In genomic region chr1:70528591-70529333, GRCh38 we compare ENCODE assay signal across 9 cellular contexts.
DNase-seq lines count a peak whose midpoint lies in the region; ATAC-seq and TF ChIP-seq lines count a peak whose summit lies in the region.
"Had no signal": no experiment of that assay in that cellular context is flagged by ENCODE, and none has a peak within 500 bp of the region (broad histone marks: within the 10 kb centered on the region; RNA-seq: fewer than 3 reads in every experiment).

No MANE protein-coding gene starts in this region.

- no TSS peak for BruUV-seq in IMR-90 (replicated peaks; lab: Mats Ljungman, UMichigan)

- H3K4me3 Mint-ChIP-seq in progenitor cell of endocrine pancreas (ENCODE audit: low read depth): no peak overlapping the region
- H3K4me3 Mint-ChIP-seq: activated T-cell treated with anti-CD3 and anti-CD28 coated beads, Interleukin-2, amount 50 U/mL, for 4 hours had no signal

- no peaks in the 10 kb centered on the region for H3K36me3 Mint-ChIP-seq in progenitor cell of endocrine pancreas (ENCODE audit: insufficient read depth)

- H2AK9ac ChIP-seq in IMR-90 (replicated peaks; ENCODE audit: low read depth, low read length, poor library complexity): no peak overlapping the region

- no peak overlapping the region for H2BK15ac ChIP-seq in IMR-90 (ENCODE audit: low read depth, low read length)

- no peak overlapping the region for H4K5ac ChIP-seq in IMR-90 (ENCODE audit: low read depth, low read length)

- H3K4me3 ChIP-seq in IMR-90 (ENCODE audit: insufficient read depth, low read depth, low read length) (no peak overlapping the region), SK-N-MC (peak overlapping the region; percentile 52), foreskin fibroblast (ENCODE audit: low read depth in 1 of 2, low read length in 2 of 2) (no peak overlapping the region)

- H3K36me3 ChIP-seq in IMR-90 (ENCODE audit: control insufficient read depth, insufficient read depth, low read length) (no peaks in the 10 kb centered on the region), SK-N-MC (ENCODE audit: insufficient read depth, low read length) (no peaks in the 10 kb centered on the region)

- H4K8ac ChIP-seq in IMR-90 (ENCODE audit: low read depth in 2 of 2, low read length in 2 of 2): no peak overlapping the region

- peaks cover 1% of the 10 kb centered on the region; the same call in 1 of the 2 replicates for H3K27me3 ChIP-seq in IMR-90 (ENCODE audit: control insufficient read depth, insufficient read depth, low read length)

- H3K9me1 ChIP-seq in IMR-90 (ENCODE audit: insufficient read depth, low read length): no peaks in the 10 kb centered on the region

- no peak overlapping the region for H2BK5ac ChIP-seq in IMR-90 (ENCODE audit: low read depth, low read length, poor library complexity, severe bottlenecking)

- no peak overlapping the region for H3K23ac ChIP-seq in IMR-90 (ENCODE audit: low read depth, low read length)

- no peak overlapping the region for H3K56ac ChIP-seq in IMR-90 (ENCODE audit: extremely low read depth, insufficient read depth, low read length)

- dilution Hi-C loops in IMR-90 (cut with HindIII; ENCODE audit: low sequenced_read_pairs, unreplicated experiment): no loop called here

- DNase-seq in DMS153 treated with DMSO at 0.1 percent for 48 hours (lab: John Stamatoyannopoulos, UW; ENCODE audit: unreplicated experiment): peak; percentile 14
- DNase-seq in DMS153 (lab: John Stamatoyannopoulos, UW): no peak
- peak; percentile 33 for DNase-seq in IMR-90
- DNase-seq in SK-N-MC (ENCODE audit: low read depth, low spot score): no peak
- DNase-seq in foreskin fibroblast: peak; percentile 14 to 60
- no peak for DNase-seq in progenitor cell of endocrine pancreas (ENCODE audit: low spot score, unreplicated experiment)
- DNase-seq: activated T-cell treated with anti-CD3 and anti-CD28 coated beads, Interleukin-2, amount 50 U/mL, for 4 hours had no signal

- H3K9me3 ChIP-seq in IMR-90 (ENCODE audit: control insufficient read depth, insufficient read depth, low read length): no peaks in the 10 kb centered on the region
- H3K9me3 ChIP-seq in SK-N-MC (ENCODE audit: low read depth, low read length): no peaks in the 10 kb centered on the region

- H2BK20ac ChIP-seq in IMR-90 (ENCODE audit: low read depth, low read length): no peak overlapping the region

- no peak overlapping the region for H3K9ac ChIP-seq in IMR-90 (ENCODE audit: low read depth, low read length)
- no peak overlapping the region for H3K9ac ChIP-seq in SK-N-MC (ENCODE audit: insufficient read length)

- no peak overlapping the region for H2AFZ ChIP-seq in IMR-90 (replicated peaks; ENCODE audit: low read length, poor library complexity)

- H2AK5ac ChIP-seq in IMR-90 (ENCODE audit: low read depth, low read length): no peak overlapping the region

- peaks cover 14% of the 10 kb centered on the region for H3K27me3 Mint-ChIP-seq in progenitor cell of endocrine pancreas

- no peak overlapping the region for H3K4me2 ChIP-seq in IMR-90 (ENCODE audit: low read depth, low read length)

- peak; percentile 60 for ATAC-seq in GM19035 (IDR thresholded peaks at IDR 0.05; ENCODE audit: unreplicated experiment)
- peak; percentile 87 for ATAC-seq in IMR-90 (ENCODE audit: low read depth)
- no peak for ATAC-seq in GM19328 (IDR thresholded peaks at IDR 0.05; ENCODE audit: unreplicated experiment)

- H3K27ac ChIP-seq in IMR-90 (ENCODE audit: insufficient read depth, low read length) (no peak overlapping the region), SK-N-MC (peak overlapping the region; percentile 82)

- H3K4ac ChIP-seq in IMR-90 (ENCODE audit: low read depth, low read length): no peak overlapping the region

- H3K14ac ChIP-seq in IMR-90 (replicated peaks; ENCODE audit: low read depth, low read length): no peak overlapping the region

- peak; percentile 43 for TF ChIP-seq RAD21 in IMR-90 (IDR thresholded peaks at IDR 0.05; ENCODE audit: low read length)

- TF ChIP-seq POLR2A in IMR-90 (IDR thresholded peaks at IDR 0.05; ENCODE audit: low read depth, low read length): no peak

- CTCF ChIA-PET in IMR-90 (lab: Yijun Ruan, JAX): interaction anchor here (0.6 to 1.9 kb wide), 4 partner anchors 521 to 1972 kb away, joined by 3 to 6 read pairs (median 3); no protein-coding TSS in a partner anchor

- H3K4me1 ChIP-seq in IMR-90 (ENCODE audit: control insufficient read depth, insufficient read depth, low read length): no peaks in the 10 kb centered on the region

- H3K4me1 Mint-ChIP-seq in progenitor cell of endocrine pancreas (ENCODE audit: low read depth): peaks cover 3% of the 10 kb centered on the region

- H3K79me1 ChIP-seq in IMR-90 (ENCODE audit: low read depth in 1 of 2, low read length in 2 of 2): no peaks in the 10 kb centered on the region

- H2BK120ac ChIP-seq in IMR-90 (ENCODE audit: low read depth, low read length): no peak overlapping the region

- TF ChIP-seq CTCF in IMR-90 (conservative IDR thresholded peaks at IDR 0.05; ENCODE audit: low read depth, low read length) (peak; percentile 55), foreskin fibroblast (IDR thresholded peaks at IDR 0.05; ENCODE audit: low read depth, low read length) (peak; percentile 58), progenitor cell of endocrine pancreas (IDR thresholded peaks at IDR 0.05; ENCODE audit: unreplicated experiment) (peak; percentile 72)

- H3K9me3 Mint-ChIP-seq in progenitor cell of endocrine pancreas (ENCODE audit: low read depth): no peaks in the 10 kb centered on the region
- H3K9me3 Mint-ChIP-seq: activated T-cell treated with anti-CD3 and anti-CD28 coated beads, Interleukin-2, amount 50 U/mL, for 4 hours had no signal

- H4K20me1 ChIP-seq in IMR-90 (ENCODE audit: insufficient read depth, low read length): no peaks in the 10 kb centered on the region

- no peak overlapping the region for H3K27ac Mint-ChIP-seq in progenitor cell of endocrine pancreas

- intact Hi-C loops in IMR-90 (cut with micrococcal nuclease): loop anchor here (1.0 kb wide), 1 partner anchor 522 kb away; no protein-coding TSS in a partner anchor

- in situ Hi-C loops in IMR-90 (cut with MboI; ENCODE audit: low sequenced_read_pairs): loop anchor here (5.0 kb wide), 1 partner anchor 519 kb away; the partner anchor contains the start of gene PTGER3

- WGBS in IMR-90 (ENCODE audit: extremely low coverage in 2 of 2, insufficient read length in 1 of 2), 2 experiments: 67% methylated on average over 2 of the region's 12 CpGs; no CpG with 5 or more reads in 1 of the 2 experiments

- H4K91ac ChIP-seq in IMR-90 (ENCODE audit: insufficient read depth, low read depth, low read length): no peak overlapping the region

- POLR2A ChIA-PET in IMR-90 (lab: Charles Lee; ENCODE audit: unreplicated experiment): no interaction called here

- no peak overlapping the region for H3K18ac ChIP-seq in IMR-90 (ENCODE audit: low read depth, low read length)

TF ChIP-seq in IMR-90, 13 proteins besides CTCF, POLR2A, EP300 and RAD21:
- TF ChIP-seq SMC3 (IDR thresholded peaks at IDR 0.05; ENCODE audit: low read depth, low read length) (peak; percentile 36), MAZ (IDR thresholded peaks at IDR 0.05; ENCODE audit: borderline replicate concordance, low read depth, low read length) (no peak), USF2 (IDR thresholded peaks at IDR 0.05; ENCODE audit: low read depth, low read length) (no peak), NFE2L2 (IDR thresholded peaks at IDR 0.05; ENCODE audit: low read depth, low read length) (no peak), RCOR1 (IDR thresholded peaks at IDR 0.05; ENCODE audit: insufficient replicate concordance, low read length) (no peak), BHLHE40 (IDR thresholded peaks at IDR 0.05; ENCODE audit: low read depth, low read length) (no peak), FOS (IDR thresholded peaks at IDR 0.05; ENCODE audit: low read depth, low read length) (no peak), RFX5 (IDR thresholded peaks at IDR 0.05; ENCODE audit: low read depth, low read length) (no peak)
- TF ChIP-seq, protein P1, sequence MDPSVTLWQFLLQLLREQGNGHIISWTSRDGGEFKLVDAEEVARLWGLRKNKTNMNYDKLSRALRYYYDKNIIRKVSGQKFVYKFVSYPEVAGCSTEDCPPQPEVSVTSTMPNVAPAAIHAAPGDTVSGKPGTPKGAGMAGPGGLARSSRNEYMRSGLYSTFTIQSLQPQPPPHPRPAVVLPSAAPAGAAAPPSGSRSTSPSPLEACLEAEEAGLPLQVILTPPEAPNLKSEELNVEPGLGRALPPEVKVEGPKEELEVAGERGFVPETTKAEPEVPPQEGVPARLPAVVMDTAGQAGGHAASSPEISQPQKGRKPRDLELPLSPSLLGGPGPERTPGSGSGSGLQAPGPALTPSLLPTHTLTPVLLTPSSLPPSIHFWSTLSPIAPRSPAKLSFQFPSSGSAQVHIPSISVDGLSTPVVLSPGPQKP (IDR thresholded peaks at IDR 0.05; ENCODE audit: borderline replicate concordance, low read depth, low read length): no peak
TF ChIP-seq in IMR-90: peak in this region for 1.

Comparison
In these comparisons a context has a peak if more than half of its experiments do, and no peak if none do; other contexts are left out.
1. DNase-seq: peak in DMS153 treated with DMSO at 0.1 percent for 48 hours (single experiment), IMR-90 (single experiment) and foreskin fibroblast (2 of 2); none in DMS153 (single experiment), SK-N-MC (single experiment) and progenitor cell of endocrine pancreas (single experiment).
2. Peak in every context shown above with its lines, with median percentiles within 50 percentile points of each other: CTCF ChIP-seq.